ENCODE assay signal across 26 cellular contexts in the genomic region with DNA sequence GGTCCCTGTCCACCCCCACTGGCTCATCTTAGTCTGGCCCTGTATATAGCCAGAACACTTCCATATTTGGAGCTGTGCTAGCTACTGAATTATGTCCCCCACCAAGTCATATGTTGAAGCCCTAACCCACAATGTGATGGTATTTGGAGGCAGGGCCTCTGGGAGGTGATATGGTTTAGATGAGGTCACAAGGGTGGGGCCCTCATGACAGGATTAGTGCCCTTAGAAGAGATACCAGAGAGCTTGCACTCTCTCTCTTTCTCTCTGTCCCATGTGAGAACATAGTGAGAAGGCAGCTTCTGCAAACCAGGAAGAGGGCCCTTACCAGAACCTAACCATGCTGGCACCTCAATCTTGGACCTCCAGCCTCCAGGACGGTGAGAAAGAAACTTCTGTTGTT. TPM values are rescaled to one million over a fixed set of nuclear protein-coding genes. Genes with fewer than 3 reads are reported as not detected.
"Had no signal": no experiment of that assay in that cellular context is flagged by ENCODE, and none has a peak within 500 bp of the region (broad histone marks: within the 10 kb centered on the region; RNA-seq: fewer than 3 reads in every experiment).

No MANE protein-coding gene starts in this region.

- H3K4me1 Mint-ChIP-seq: activated naive CD8-positive, alpha-beta T cell treated with anti-CD3 and anti-CD28 coated beads, Interleukin-2, amount 10 ng/mL, durations not matched to agents 7 days and 5 days had no signal

- H3K27ac Mint-ChIP-seq: activated B cell treated with CpG ODN at 0.5 μM for 24 hours; activated CD4-positive, alpha-beta T cell treated with anti-CD3 and anti-CD28 coated beads, Interleukin-2, amount 10 ng/mL, durations not matched to agents 24 days and 14 days; activated naive CD8-positive, alpha-beta T cell treated with anti-CD3 and anti-CD28 coated beads, Interleukin-2, amount 10 ng/mL, durations not matched to agents 7 days and 5 days; T-helper 17 cell had no signal

- H3K4me3 Mint-ChIP-seq: activated B cell treated with CpG ODN at 0.5 μM for 24 hours; activated CD4-positive, alpha-beta T cell treated with anti-CD3 and anti-CD28 coated beads, Interleukin-2, amount 10 ng/mL, durations not matched to agents 24 days and 14 days; activated naive CD8-positive, alpha-beta T cell treated with anti-CD3 and anti-CD28 coated beads, Interleukin-2, amount 10 ng/mL, durations not matched to agents 7 days and 5 days; T-helper 17 cell had no signal

- H3K36me3 ChIP-seq: adrenal gland, breast epithelium had no signal

- H3K27me3 ChIP-seq: adrenal gland, breast epithelium had no signal

- FAIRE-seq: RCC 7860, TTC549 had no signal

- H3K27me3 Mint-ChIP-seq: activated B cell treated with CpG ODN at 0.5 μM for 24 hours; activated CD4-positive, alpha-beta T cell treated with anti-CD3 and anti-CD28 coated beads, Interleukin-2, amount 10 ng/mL, durations not matched to agents 24 days and 14 days; T-helper 17 cell had no signal

- H3K27ac ChIP-seq: adrenal gland, breast epithelium had no signal

- H3K4me1 ChIP-seq: adrenal gland, breast epithelium had no signal

- ATAC-seq: PC-3, T-helper 17 cell had no signal

- H3K9me3 ChIP-seq: adrenal gland had no signal

- DNase-seq: activated B cell treated with CpG ODN at 0.5 μM for 24 hours; activated CD4-positive, alpha-beta T cell treated with anti-CD3 and anti-CD28 coated beads for 1 hour; activated CD4-positive, alpha-beta T cell treated with anti-CD3 and anti-CD28 coated beads, Interleukin-2, amount 10 ng/mL, durations not matched to agents 24 days and 14 days; activated CD4-positive, alpha-beta T cell treated with anti-CD3 and anti-CD28 coated beads, Interleukin-2, amount 50 U/mL, for 48 hours; activated naive CD4-positive, alpha-beta T cell treated with anti-CD3 and anti-CD28 coated beads, Interleukin-2, amount 50 U/mL, for 16 hours; activated naive CD8-positive, alpha-beta T cell treated with anti-CD3 and anti-CD28 coated beads, Interleukin-2, amount 10 ng/mL, durations not matched to agents 7 days and 5 days; activated T-cell treated with anti-CD3 and anti-CD28 coated beads for 4 hours; activated T-cell treated with anti-CD3 and anti-CD28 coated beads, Interleukin-2, amount 50 U/mL, for 48 hours; adrenal gland; anterior cingulate cortex; Kasumi-1; KBM-7; NCI-H1105 treated with DMSO at 0.1 percent for 48 hours; NCI-H1436 treated with DMSO at 0.1 percent for 48 hours; NCI-H187; NCI-H2081; NCI-H446; NCI-H524; PC-3; SHP77 treated with DMSO at 0.1 percent for 48 hours; T-helper 17 cell; T-helper 9 cell had no signal

- H3K9me3 Mint-ChIP-seq: activated B cell treated with CpG ODN at 0.5 μM for 24 hours had no signal

- H3K4me3 ChIP-seq: adrenal gland, breast epithelium had no signal

RNA-seq across cellular contexts. Expression of a gene that starts 31.2 kb away (rescaled TPM):
- total RNA-seq: SK-MEL-5 had no signal
